3 cellular contexts compared by ENCODE assay signal in the genomic region with DNA sequence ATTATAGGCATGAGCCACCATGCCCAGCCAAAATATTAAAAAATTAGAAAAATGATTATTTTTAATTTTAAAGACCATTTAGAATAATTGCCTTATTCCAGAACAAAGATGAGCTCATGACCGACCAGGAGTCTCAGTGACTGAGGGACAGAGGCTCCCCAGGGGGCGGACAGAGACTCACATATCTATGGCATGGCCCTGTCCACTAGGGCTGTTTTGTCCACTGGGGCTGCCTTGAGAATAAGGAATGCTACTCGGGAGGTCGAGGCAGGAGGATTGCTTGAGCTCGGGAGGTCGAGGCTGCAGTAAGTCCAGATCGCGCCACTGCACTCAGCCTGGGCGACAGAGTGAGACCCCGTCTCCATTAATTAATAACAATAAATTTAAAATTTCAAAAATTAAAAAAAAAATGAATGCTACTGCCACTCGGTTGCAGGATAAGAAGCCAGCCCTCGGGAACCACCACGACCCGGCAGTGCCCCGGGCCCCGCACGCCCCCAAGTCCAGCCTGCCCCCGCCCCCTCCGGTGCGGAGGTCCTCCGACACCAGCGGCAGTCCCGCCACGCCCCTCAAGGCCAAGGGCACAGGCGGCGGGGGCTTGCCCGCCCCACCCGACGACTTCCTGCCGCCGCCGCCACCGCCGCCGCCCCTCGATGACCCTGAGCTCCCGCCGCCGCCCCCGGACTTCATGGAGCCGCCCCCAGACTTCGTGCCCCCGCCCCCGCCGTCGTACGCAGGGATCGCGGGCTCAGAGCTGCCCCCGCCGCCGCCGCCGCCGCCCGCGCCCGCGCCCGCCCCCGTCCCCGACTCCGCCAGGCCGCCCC.
TF ChIP-seq lines count a peak whose summit lies in the region.

No MANE protein-coding gene starts in this region.

TF ChIP-seq in SK-N-SH, 30 proteins besides CTCF, POLR2A, EP300 and RAD21:
- TF ChIP-seq TCF12 (IDR thresholded peaks at IDR 0.05) (no peak), JUND (IDR thresholded peaks at IDR 0.05) (no peak), GATA2 (CRISPR knock-in tag; IDR thresholded peaks at IDR 0.05) (no peak), SMC3 (IDR thresholded peaks at IDR 0.05; ENCODE audit: low read depth, low read length) (no peak), POLR2AphosphoS5 (IDR thresholded peaks at IDR 0.05; ENCODE audit: low read depth, low read length) (no peak), ELF1 (IDR thresholded peaks at IDR 0.05) (no peak), GABPA (IDR thresholded peaks at IDR 0.05; ENCODE audit: low read depth) (no peak), RCOR1 (IDR thresholded peaks at IDR 0.05; ENCODE audit: low read length) (no peak), MEF2A (IDR thresholded peaks at IDR 0.05; ENCODE audit: borderline replicate concordance, low read depth) (no peak), MXI1 (IDR thresholded peaks at IDR 0.05; ENCODE audit: low read depth, low read length) (no peak)
- TF ChIP-seq, protein P1, sequence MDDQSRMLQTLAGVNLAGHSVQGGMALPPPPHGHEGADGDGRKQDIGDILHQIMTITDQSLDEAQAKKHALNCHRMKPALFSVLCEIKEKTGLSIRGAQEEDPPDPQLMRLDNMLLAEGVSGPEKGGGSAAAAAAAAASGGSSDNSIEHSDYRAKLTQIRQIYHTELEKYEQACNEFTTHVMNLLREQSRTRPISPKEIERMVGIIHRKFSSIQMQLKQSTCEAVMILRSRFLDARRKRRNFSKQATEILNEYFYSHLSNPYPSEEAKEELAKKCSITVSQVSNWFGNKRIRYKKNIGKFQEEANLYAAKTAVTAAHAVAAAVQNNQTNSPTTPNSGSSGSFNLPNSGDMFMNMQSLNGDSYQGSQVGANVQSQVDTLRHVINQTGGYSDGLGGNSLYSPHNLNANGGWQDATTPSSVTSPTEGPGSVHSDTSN (IDR thresholded peaks at IDR 0.05), result no peak
- TF ChIP-seq, protein P2, sequence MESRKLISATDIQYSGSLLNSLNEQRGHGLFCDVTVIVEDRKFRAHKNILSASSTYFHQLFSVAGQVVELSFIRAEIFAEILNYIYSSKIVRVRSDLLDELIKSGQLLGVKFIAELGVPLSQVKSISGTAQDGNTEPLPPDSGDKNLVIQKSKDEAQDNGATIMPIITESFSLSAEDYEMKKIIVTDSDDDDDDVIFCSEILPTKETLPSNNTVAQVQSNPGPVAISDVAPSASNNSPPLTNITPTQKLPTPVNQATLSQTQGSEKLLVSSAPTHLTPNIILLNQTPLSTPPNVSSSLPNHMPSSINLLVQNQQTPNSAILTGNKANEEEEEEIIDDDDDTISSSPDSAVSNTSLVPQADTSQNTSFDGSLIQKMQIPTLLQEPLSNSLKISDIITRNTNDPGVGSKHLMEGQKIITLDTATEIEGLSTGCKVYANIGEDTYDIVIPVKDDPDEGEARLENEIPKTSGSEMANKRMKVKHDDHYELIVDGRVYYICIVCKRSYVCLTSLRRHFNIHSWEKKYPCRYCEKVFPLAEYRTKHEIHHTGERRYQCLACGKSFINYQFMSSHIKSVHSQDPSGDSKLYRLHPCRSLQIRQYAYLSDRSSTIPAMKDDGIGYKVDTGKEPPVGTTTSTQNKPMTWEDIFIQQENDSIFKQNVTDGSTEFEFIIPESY (IDR thresholded peaks at IDR 0.05; ENCODE audit: borderline replicate concordance, low read depth), result no peak
TF ChIP-seq in SK-N-SH: peak in this region for 0.

TF ChIP-seq in SK-N-SH treated with all-trans-retinoic acid at 6 μM for 48 hours, 23 proteins besides CTCF, POLR2A, EP300 and RAD21 (continues in another document):
- TF ChIP-seq ZFP3 (CRISPR knock-in tag; IDR thresholded peaks at IDR 0.05) (no peak), PPARA (CRISPR knock-in tag; IDR thresholded peaks at IDR 0.05; ENCODE audit: borderline replicate concordance) (no peak), CSDC2 (CRISPR knock-in tag; IDR thresholded peaks at IDR 0.05) (no peak), ZFP30 (CRISPR knock-in tag; IDR thresholded peaks at IDR 0.05) (no peak), OSR1 (CRISPR knock-in tag; IDR thresholded peaks at IDR 0.05) (no peak), ZNF565 (CRISPR knock-in tag; conservative IDR thresholded peaks at IDR 0.05; ENCODE audit: low read depth) (no peak), ZC3H10 (CRISPR knock-in tag; IDR thresholded peaks at IDR 0.05) (no peak), ZNF70 (CRISPR knock-in tag; IDR thresholded peaks at IDR 0.05) (no peak), ZNF8 (CRISPR knock-in tag; IDR thresholded peaks at IDR 0.05) (no peak), BACH2 (CRISPR knock-in tag; IDR thresholded peaks at IDR 0.05; ENCODE audit: borderline replicate concordance) (no peak), GLIS3 (CRISPR knock-in tag; IDR thresholded peaks at IDR 0.05) (no peak), RARB (CRISPR knock-in tag; IDR thresholded peaks at IDR 0.05) (no peak), TCF4 (CRISPR knock-in tag; IDR thresholded peaks at IDR 0.05; ENCODE audit: borderline replicate concordance) (no peak)
- TF ChIP-seq, protein P3, sequence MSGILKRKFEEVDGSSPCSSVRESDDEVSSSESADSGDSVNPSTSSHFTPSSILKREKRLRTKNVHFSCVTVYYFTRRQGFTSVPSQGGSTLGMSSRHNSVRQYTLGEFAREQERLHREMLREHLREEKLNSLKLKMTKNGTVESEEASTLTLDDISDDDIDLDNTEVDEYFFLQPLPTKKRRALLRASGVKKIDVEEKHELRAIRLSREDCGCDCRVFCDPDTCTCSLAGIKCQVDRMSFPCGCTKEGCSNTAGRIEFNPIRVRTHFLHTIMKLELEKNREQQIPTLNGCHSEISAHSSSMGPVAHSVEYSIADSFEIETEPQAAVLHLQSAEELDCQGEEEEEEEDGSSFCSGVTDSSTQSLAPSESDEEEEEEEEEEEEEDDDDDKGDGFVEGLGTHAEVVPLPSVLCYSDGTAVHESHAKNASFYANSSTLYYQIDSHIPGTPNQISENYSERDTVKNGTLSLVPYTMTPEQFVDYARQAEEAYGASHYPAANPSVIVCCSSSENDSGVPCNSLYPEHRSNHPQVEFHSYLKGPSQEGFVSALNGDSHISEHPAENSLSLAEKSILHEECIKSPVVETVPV (CRISPR knock-in tag; IDR thresholded peaks at IDR 0.05), result no peak
- TF ChIP-seq, protein P4, sequence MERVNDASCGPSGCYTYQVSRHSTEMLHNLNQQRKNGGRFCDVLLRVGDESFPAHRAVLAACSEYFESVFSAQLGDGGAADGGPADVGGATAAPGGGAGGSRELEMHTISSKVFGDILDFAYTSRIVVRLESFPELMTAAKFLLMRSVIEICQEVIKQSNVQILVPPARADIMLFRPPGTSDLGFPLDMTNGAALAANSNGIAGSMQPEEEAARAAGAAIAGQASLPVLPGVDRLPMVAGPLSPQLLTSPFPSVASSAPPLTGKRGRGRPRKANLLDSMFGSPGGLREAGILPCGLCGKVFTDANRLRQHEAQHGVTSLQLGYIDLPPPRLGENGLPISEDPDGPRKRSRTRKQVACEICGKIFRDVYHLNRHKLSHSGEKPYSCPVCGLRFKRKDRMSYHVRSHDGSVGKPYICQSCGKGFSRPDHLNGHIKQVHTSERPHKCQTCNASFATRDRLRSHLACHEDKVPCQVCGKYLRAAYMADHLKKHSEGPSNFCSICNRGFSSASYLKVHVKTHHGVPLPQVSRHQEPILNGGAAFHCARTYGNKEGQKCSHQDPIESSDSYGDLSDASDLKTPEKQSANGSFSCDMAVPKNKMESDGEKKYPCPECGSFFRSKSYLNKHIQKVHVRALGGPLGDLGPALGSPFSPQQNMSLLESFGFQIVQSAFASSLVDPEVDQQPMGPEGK (CRISPR knock-in tag; IDR thresholded peaks at IDR 0.05; ENCODE audit: borderline replicate concordance), result no peak
- TF ChIP-seq, protein P5, sequence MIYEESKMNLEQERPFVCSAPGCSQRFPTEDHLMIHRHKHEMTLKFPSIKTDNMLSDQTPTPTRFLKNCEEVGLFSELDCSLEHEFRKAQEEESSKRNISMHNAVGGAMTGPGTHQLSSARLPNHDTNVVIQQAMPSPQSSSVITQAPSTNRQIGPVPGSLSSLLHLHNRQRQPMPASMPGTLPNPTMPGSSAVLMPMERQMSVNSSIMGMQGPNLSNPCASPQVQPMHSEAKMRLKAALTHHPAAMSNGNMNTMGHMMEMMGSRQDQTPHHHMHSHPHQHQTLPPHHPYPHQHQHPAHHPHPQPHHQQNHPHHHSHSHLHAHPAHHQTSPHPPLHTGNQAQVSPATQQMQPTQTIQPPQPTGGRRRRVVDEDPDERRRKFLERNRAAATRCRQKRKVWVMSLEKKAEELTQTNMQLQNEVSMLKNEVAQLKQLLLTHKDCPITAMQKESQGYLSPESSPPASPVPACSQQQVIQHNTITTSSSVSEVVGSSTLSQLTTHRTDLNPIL (CRISPR knock-in tag; IDR thresholded peaks at IDR 0.05; ENCODE audit: low read depth), result no peak

TF ChIP-seq in H1, 55 proteins besides CTCF, POLR2A, EP300 and RAD21 (continues in another document):
- TF ChIP-seq SAP30 (IDR thresholded peaks at IDR 0.05; ENCODE audit: insufficient read depth, insufficient replicate concordance, low read length), result no peak
- TF ChIP-seq KDM5A (IDR thresholded peaks at IDR 0.05; ENCODE audit: low read length), result no peak
- TF ChIP-seq POU5F1 (IDR thresholded peaks at IDR 0.05; ENCODE audit: low read depth, low read length), result no peak
- TF ChIP-seq, protein P6, sequence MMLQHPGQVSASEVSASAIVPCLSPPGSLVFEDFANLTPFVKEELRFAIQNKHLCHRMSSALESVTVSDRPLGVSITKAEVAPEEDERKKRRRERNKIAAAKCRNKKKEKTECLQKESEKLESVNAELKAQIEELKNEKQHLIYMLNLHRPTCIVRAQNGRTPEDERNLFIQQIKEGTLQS (IDR thresholded peaks at IDR 0.05; ENCODE audit: insufficient read depth, low read depth, low read length), result no peak
- TF ChIP-seq NANOG (IDR thresholded peaks at IDR 0.05; ENCODE audit: insufficient read depth, low read depth, low read length, poor library complexity, severe bottlenecking), result no peak
- TF ChIP-seq BCL11A (IDR thresholded peaks at IDR 0.05; ENCODE audit: low read depth in 2 of 2, low read length in 2 of 2), result no peak
- TF ChIP-seq, protein P7, sequence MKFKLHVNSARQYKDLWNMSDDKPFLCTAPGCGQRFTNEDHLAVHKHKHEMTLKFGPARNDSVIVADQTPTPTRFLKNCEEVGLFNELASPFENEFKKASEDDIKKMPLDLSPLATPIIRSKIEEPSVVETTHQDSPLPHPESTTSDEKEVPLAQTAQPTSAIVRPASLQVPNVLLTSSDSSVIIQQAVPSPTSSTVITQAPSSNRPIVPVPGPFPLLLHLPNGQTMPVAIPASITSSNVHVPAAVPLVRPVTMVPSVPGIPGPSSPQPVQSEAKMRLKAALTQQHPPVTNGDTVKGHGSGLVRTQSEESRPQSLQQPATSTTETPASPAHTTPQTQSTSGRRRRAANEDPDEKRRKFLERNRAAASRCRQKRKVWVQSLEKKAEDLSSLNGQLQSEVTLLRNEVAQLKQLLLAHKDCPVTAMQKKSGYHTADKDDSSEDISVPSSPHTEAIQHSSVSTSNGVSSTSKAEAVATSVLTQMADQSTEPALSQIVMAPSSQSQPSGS (IDR thresholded peaks at IDR 0.05; ENCODE audit: low read length), result no peak
- TF ChIP-seq MAFK (IDR thresholded peaks at IDR 0.05; ENCODE audit: low read depth, low read length), result no peak
- TF ChIP-seq TCF12 (IDR thresholded peaks at IDR 0.05; ENCODE audit: low read depth, low read length), result no peak
- no peak for TF ChIP-seq SP1 (IDR thresholded peaks at IDR 0.05; ENCODE audit: low read depth, low read length)
- TF ChIP-seq RXRA (IDR thresholded peaks at IDR 0.05; ENCODE audit: insufficient read depth, low read depth, low read length), result no peak
- no peak for TF ChIP-seq CHD2 (IDR thresholded peaks at IDR 0.05; ENCODE audit: low read length)
